15 cellular contexts compared by ENCODE assay signal in genomic region chr4:138062929-138063328, GRCh38.
A peak's percentile ranks its signal among the peaks of the same experiment; 100 is the strongest.
DNase-seq lines count a peak whose midpoint lies in the region; ATAC-seq, FAIRE-seq and TF ChIP-seq lines count a peak whose summit lies in the region.
"Had no signal": no experiment of that assay in that cellular context is flagged by ENCODE, and none has a peak within 500 bp of the region (broad histone marks: within the 10 kb centered on the region; RNA-seq: fewer than 3 reads in every experiment).

No MANE protein-coding gene starts in this region.

- no peaks in the 10 kb centered on the region for H3K36me3 ChIP-seq in RWPE2 (ENCODE audit: low read depth)
- H3K36me3 ChIP-seq in small intestine (ENCODE audit: control insufficient read depth in 2 of 2, insufficient read depth in 2 of 2, low read length in 2 of 2): no peaks in the 10 kb centered on the region
- H3K36me3 ChIP-seq in body of pancreas (replicated peaks in 1 of 2; ENCODE audit: insufficient read depth in 1 of 2, low read depth in 2 of 2): no peaks in the 10 kb centered on the region
- H3K36me3 ChIP-seq: adrenal gland had no signal

- intact Hi-C loops in body of pancreas (cut with DNase I): no loop called here

- TF ChIP-seq CTCF in RWPE2 (IDR thresholded peaks at IDR 0.05; ENCODE audit: poor library complexity, severe bottlenecking) (no peak), body of pancreas (IDR thresholded peaks at IDR 0.05) (no peak)

- DNase-seq in ELR (ENCODE audit: low read depth) (peak; percentile 53), RWPE2 (ENCODE audit: low spot score) (no peak), epithelial cell of prostate (ENCODE audit: low read depth, low spot score) (no peak), myocyte (ENCODE audit: low read depth) (peak; percentile 7), NCI-H1930 (lab: John Stamatoyannopoulos, UW) (no peak), small intestine (no peak), body of pancreas (no peak)
- DNase-seq: activated CD8-positive, alpha-beta memory T cell treated with anti-CD3 and anti-CD28 coated beads, Interleukin-2, amount 50 U/mL, for 48 hours; adrenal gland; CD4-positive, alpha-beta memory T cell; effector memory CD4-positive, alpha-beta T cell; NCI-H1048 had no signal

- H3K4me3 ChIP-seq in RWPE2 (ENCODE audit: severe bottlenecking) (no peak overlapping the region), small intestine (ENCODE audit: low read depth in 1 of 2, low read length in 2 of 2) (no peak overlapping the region), body of pancreas (no peak overlapping the region)
- H3K4me3 ChIP-seq: adrenal gland had no signal

- H3K27ac ChIP-seq in RWPE2 (ENCODE audit: poor library complexity, severe bottlenecking): no peak overlapping the region
- H3K27ac ChIP-seq in epithelial cell of prostate: peak overlapping the region; percentile 16
- H3K27ac ChIP-seq in small intestine (ENCODE audit: low read depth in 1 of 2, low read length in 1 of 2): no peak overlapping the region
- no peak overlapping the region for H3K27ac ChIP-seq in body of pancreas
- H3K27ac ChIP-seq: adrenal gland had no signal

- no peak for TF ChIP-seq POLR2A in GM18505 (IDR thresholded peaks at IDR 0.05; ENCODE audit: borderline replicate concordance, extremely low read depth, insufficient read depth, insufficient read length)
- no peak for TF ChIP-seq POLR2A in body of pancreas (IDR thresholded peaks at IDR 0.05)

- H3K9me3 ChIP-seq in RWPE2 (ENCODE audit: severe bottlenecking): no peaks in the 10 kb centered on the region
- no peaks in the 10 kb centered on the region for H3K9me3 ChIP-seq in small intestine (ENCODE audit: control insufficient read depth, low read depth)
- no peaks in the 10 kb centered on the region for H3K9me3 ChIP-seq in body of pancreas
- H3K9me3 ChIP-seq: adrenal gland had no signal

- H3K27me3 ChIP-seq in RWPE2 (ENCODE audit: insufficient read depth, poor library complexity, severe bottlenecking) (no peaks in the 10 kb centered on the region), small intestine (ENCODE audit: control insufficient read depth in 2 of 2, insufficient read depth in 2 of 2, low read length in 2 of 2) (no peaks in the 10 kb centered on the region), body of pancreas (no peaks in the 10 kb centered on the region)
- H3K27me3 ChIP-seq: adrenal gland had no signal

- H3K4me1 ChIP-seq in RWPE2 (ENCODE audit: insufficient read depth, poor library complexity, severe bottlenecking) (no peaks in the 10 kb centered on the region), small intestine (ENCODE audit: control insufficient read depth in 2 of 2, insufficient read depth in 1 of 2, low read depth in 1 of 2, low read length in 1 of 2) (no peaks in the 10 kb centered on the region), body of pancreas (no peaks in the 10 kb centered on the region)
- H3K4me1 ChIP-seq: adrenal gland had no signal

- WGBS in small intestine, 3 donors: 80 to 92% (median 86%) methylated on average over 2 of the region's 2 CpGs
- 73 to 87% methylated on average over 2 of the region's 2 CpGs for WGBS in body of pancreas, 2 donors

- FAIRE-seq in small intestine (lab: Jason Lieb, UNC): no peak
- FAIRE-seq: TTC549 had no signal

- ATAC-seq in RWPE2 (ENCODE audit: low read depth) (0 out of 3 replicates have a peak, but pooled peaks have one; percentile 14), GM18505 (IDR thresholded peaks at IDR 0.05; ENCODE audit: unreplicated experiment) (no peak), body of pancreas (no peak)
- ATAC-seq: Right ventricle myocardium inferior had no signal

Comparison
In these comparisons a context has a peak if more than half of its experiments do, and no peak if none do; other contexts are left out.
1. DNase-seq: peak in ELR (single experiment) and myocyte (single experiment); none in RWPE2 (single experiment), epithelial cell of prostate (single experiment), NCI-H1930 (0 of 2), small intestine (single experiment) and body of pancreas (0 of 4).